ENCODE assay signal across 11 cellular contexts in the genomic region with DNA sequence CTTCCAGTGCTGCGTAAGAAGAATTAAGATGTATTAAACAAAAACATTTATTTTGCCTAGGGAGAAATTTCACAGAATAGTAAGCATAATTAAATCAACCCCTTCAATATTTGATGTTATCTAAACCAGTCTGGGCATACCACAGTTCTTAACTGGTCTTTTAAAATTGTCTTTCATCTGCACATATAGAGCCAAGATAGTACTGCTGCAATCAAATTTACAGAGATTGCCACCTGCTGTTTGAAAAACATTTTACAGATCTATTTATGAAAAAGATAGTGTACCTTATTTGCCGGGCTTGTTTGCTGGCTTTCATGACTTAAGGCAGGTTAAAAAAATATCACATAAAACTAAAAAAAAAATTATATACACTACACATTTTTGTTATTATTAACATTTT.
A peak's percentile ranks its signal among the peaks of the same experiment; 100 is the strongest.
DNase-seq lines count a peak whose midpoint lies in the region; ATAC-seq, FAIRE-seq and TF ChIP-seq lines count a peak whose summit lies in the region.
"Had no signal": no experiment of that assay in that cellular context is flagged by ENCODE, and none has a peak within 500 bp of the region (broad histone marks: within the 10 kb centered on the region; RNA-seq: fewer than 3 reads in every experiment).

No MANE protein-coding gene starts in this region.

- no peaks in the 10 kb centered on the region for H3K4me1 ChIP-seq in breast epithelium
- H3K4me1 ChIP-seq: BLaER1 had no signal

- H3K27ac Mint-ChIP-seq in MCF 10A (ENCODE audit: low read depth, unreplicated experiment) (no peak overlapping the region), endothelial cell (ENCODE audit: unreplicated experiment) (no peak overlapping the region)
- no peak overlapping the region for H3K27ac Mint-ChIP-seq in activated T-helper 1 cell treated with anti-CD3 and anti-CD28 coated beads, Interleukin-12 subunit alpha, Interleukin-12 subunit beta, Interleukin-2, Interleukin-4 antibody, amounts not matched to agents 30 ng/mL and 10 ng/mL and 1 ng/mL, durations not matched to agents 14 hours and 24 hours and 36 hours
- H3K27ac Mint-ChIP-seq: dendritic cell treated with granulocyte-macrophage colony-stimulating factor and Interleukin-4, amounts not matched to agents 40 ng/mL and 50 ng/mL, for 4 days had no signal

- H3K9me3 Mint-ChIP-seq in MCF 10A (ENCODE audit: unreplicated experiment) (no peaks in the 10 kb centered on the region), endothelial cell (ENCODE audit: unreplicated experiment) (no peaks in the 10 kb centered on the region)
- no peaks in the 10 kb centered on the region for H3K9me3 Mint-ChIP-seq in activated T-helper 1 cell treated with anti-CD3 and anti-CD28 coated beads, Interleukin-12 subunit alpha, Interleukin-12 subunit beta, Interleukin-2, Interleukin-4 antibody, amounts not matched to agents 30 ng/mL and 10 ng/mL and 1 ng/mL, durations not matched to agents 14 hours and 24 hours and 36 hours
- H3K9me3 Mint-ChIP-seq: dendritic cell treated with granulocyte-macrophage colony-stimulating factor and Interleukin-4, amounts not matched to agents 40 ng/mL and 50 ng/mL, for 4 days had no signal

- H3K27me3 Mint-ChIP-seq in MCF 10A (ENCODE audit: insufficient read depth, unreplicated experiment) (peaks cover 77% of the 10 kb centered on the region), endothelial cell (ENCODE audit: unreplicated experiment) (no peaks in the 10 kb centered on the region)
- no peaks in the 10 kb centered on the region for H3K27me3 Mint-ChIP-seq in activated T-helper 1 cell treated with anti-CD3 and anti-CD28 coated beads, Interleukin-12 subunit alpha, Interleukin-12 subunit beta, Interleukin-2, Interleukin-4 antibody, amounts not matched to agents 30 ng/mL and 10 ng/mL and 1 ng/mL, durations not matched to agents 14 hours and 24 hours and 36 hours (ENCODE audit: insufficient read depth)
- H3K27me3 Mint-ChIP-seq: dendritic cell treated with granulocyte-macrophage colony-stimulating factor and Interleukin-4, amounts not matched to agents 40 ng/mL and 50 ng/mL, for 4 days had no signal

- DNase-seq in MCF 10A (ENCODE audit: unreplicated experiment): peak; percentile 7
- no peak for DNase-seq in breast epithelium (ENCODE audit: low spot score in 2 of 2)
- peak; percentile 42 for DNase-seq in NCI-H748 (lab: John Stamatoyannopoulos, UW; ENCODE audit: unreplicated experiment)
- no peak for DNase-seq in endothelial cell (ENCODE audit: low spot score)
- peak; percentile 7 for DNase-seq in urothelium cell line (ENCODE audit: low spot score)
- no peak for DNase-seq in activated T-helper 1 cell treated with anti-CD3 and anti-CD28 coated beads, Interleukin-12 subunit alpha, Interleukin-12 subunit beta, Interleukin-2, Interleukin-4 antibody, amounts not matched to agents 30 ng/mL and 10 ng/mL and 1 ng/mL, durations not matched to agents 14 hours and 24 hours and 36 hours (ENCODE audit: low spot score)
- no peak for DNase-seq in activated naive CD4-positive, alpha-beta T cell (lab: John Stamatoyannopoulos, UW)
- DNase-seq: left cardiac atrium had no signal

- H3K27ac ChIP-seq in breast epithelium: no peak overlapping the region
- H3K27ac ChIP-seq: BLaER1 had no signal

- H3K27me3 ChIP-seq in breast epithelium: no peaks in the 10 kb centered on the region
- H3K27me3 ChIP-seq: BLaER1 had no signal

- no TSS peak for BruUV-seq in MCF 10A (replicated peaks; lab: Mats Ljungman, UMichigan)

- no peaks in the 10 kb centered on the region for H3K36me3 Mint-ChIP-seq in MCF 10A (ENCODE audit: insufficient read depth, unreplicated experiment)
- no peaks in the 10 kb centered on the region for H3K36me3 Mint-ChIP-seq in endothelial cell (ENCODE audit: low read depth, unreplicated experiment)
- H3K36me3 Mint-ChIP-seq in activated T-helper 1 cell treated with anti-CD3 and anti-CD28 coated beads, Interleukin-12 subunit alpha, Interleukin-12 subunit beta, Interleukin-2, Interleukin-4 antibody, amounts not matched to agents 30 ng/mL and 10 ng/mL and 1 ng/mL, durations not matched to agents 14 hours and 24 hours and 36 hours (ENCODE audit: low read depth): no peaks in the 10 kb centered on the region

- TF ChIP-seq POLR2A in breast epithelium (IDR thresholded peaks at IDR 0.05): no peak

- POLR2A ChIA-PET in MCF 10A (lab: Yijun Ruan, JAX): no interaction called here

- intact Hi-C loops in MCF 10A (cut with micrococcal nuclease): loop anchor here (1.0 kb wide), 1 partner anchor 81 kb away; no protein-coding TSS in a partner anchor
- intact Hi-C loops in breast epithelium (cut with DNase I; ENCODE audit: low total_unique reads): no loop called here
- intact Hi-C loops in activated T-helper 1 cell treated with anti-CD3 and anti-CD28 coated beads, Interleukin-12 subunit alpha, Interleukin-12 subunit beta, Interleukin-2, Interleukin-4 antibody, amounts not matched to agents 30 ng/mL and 10 ng/mL and 1 ng/mL, durations not matched to agents 14 hours and 24 hours and 36 hours (cut with micrococcal nuclease): no loop called here

- H3K36me3 ChIP-seq in breast epithelium: no peaks in the 10 kb centered on the region
- H3K36me3 ChIP-seq: BLaER1 had no signal

- peak; percentile 28 for TF ChIP-seq CTCF in MCF 10A (IDR thresholded peaks at IDR 0.05; ENCODE audit: unreplicated experiment)
- no peak for TF ChIP-seq CTCF in breast epithelium (IDR thresholded peaks at IDR 0.05)
- peak; percentile 16 for TF ChIP-seq CTCF in endothelial cell (IDR thresholded peaks at IDR 0.05; ENCODE audit: unreplicated experiment)

- H3K4me3 Mint-ChIP-seq in MCF 10A (ENCODE audit: unreplicated experiment): no peak overlapping the region
- no peak overlapping the region for H3K4me3 Mint-ChIP-seq in endothelial cell (ENCODE audit: unreplicated experiment)
- H3K4me3 Mint-ChIP-seq in activated T-helper 1 cell treated with anti-CD3 and anti-CD28 coated beads, Interleukin-12 subunit alpha, Interleukin-12 subunit beta, Interleukin-2, Interleukin-4 antibody, amounts not matched to agents 30 ng/mL and 10 ng/mL and 1 ng/mL, durations not matched to agents 14 hours and 24 hours and 36 hours: no peak overlapping the region
- H3K4me3 Mint-ChIP-seq: dendritic cell treated with granulocyte-macrophage colony-stimulating factor and Interleukin-4, amounts not matched to agents 40 ng/mL and 50 ng/mL, for 4 days had no signal

- H3K4me3 ChIP-seq in breast epithelium: no peak overlapping the region
- H3K4me3 ChIP-seq: BLaER1 had no signal

- no peaks in the 10 kb centered on the region for H3K9me3 ChIP-seq in breast epithelium
- H3K9me3 ChIP-seq: BLaER1 had no signal

- ATAC-seq in GM19467 (IDR thresholded peaks at IDR 0.05; ENCODE audit: unreplicated experiment): no peak
- ATAC-seq: left cardiac atrium had no signal

- H3K4me1 Mint-ChIP-seq in MCF 10A (ENCODE audit: insufficient read depth, unreplicated experiment) (no peaks in the 10 kb centered on the region), endothelial cell (ENCODE audit: unreplicated experiment) (no peaks in the 10 kb centered on the region)
- no peaks in the 10 kb centered on the region for H3K4me1 Mint-ChIP-seq in activated T-helper 1 cell treated with anti-CD3 and anti-CD28 coated beads, Interleukin-12 subunit alpha, Interleukin-12 subunit beta, Interleukin-2, Interleukin-4 antibody, amounts not matched to agents 30 ng/mL and 10 ng/mL and 1 ng/mL, durations not matched to agents 14 hours and 24 hours and 36 hours (ENCODE audit: low read depth)

- FAIRE-seq in urothelium cell line (lab: Jason Lieb, UNC): no peak

- CTCF ChIA-PET in MCF 10A (lab: Yijun Ruan, JAX): interaction anchor here (0.6 to 0.7 kb wide), 3 partner anchors 25 to 83 kb away, joined by 3 to 4 read pairs (median 3); no protein-coding TSS in a partner anchor

Comparison
In these comparisons a context has a peak if more than half of its experiments do, and no peak if none do; other contexts are left out.
1. DNase-seq: peak in MCF 10A (single experiment), NCI-H748 (single experiment) and urothelium cell line (single experiment); none in breast epithelium (0 of 2), endothelial cell (single experiment), activated T-helper 1 cell treated with anti-CD3 and anti-CD28 coated beads, Interleukin-12 subunit alpha, Interleukin-12 subunit beta, Interleukin-2, Interleukin-4 antibody, amounts not matched to agents 30 ng/mL and 10 ng/mL and 1 ng/mL, durations not matched to agents 14 hours and 24 hours and 36 hours (single experiment) and activated naive CD4-positive, alpha-beta T cell (0 of 4).
2. CTCF ChIP-seq: peak in MCF 10A (single experiment) and endothelial cell (single experiment); none in breast epithelium (0 of 3).